27 cellular contexts compared by ENCODE assay signal in the genomic region with DNA sequence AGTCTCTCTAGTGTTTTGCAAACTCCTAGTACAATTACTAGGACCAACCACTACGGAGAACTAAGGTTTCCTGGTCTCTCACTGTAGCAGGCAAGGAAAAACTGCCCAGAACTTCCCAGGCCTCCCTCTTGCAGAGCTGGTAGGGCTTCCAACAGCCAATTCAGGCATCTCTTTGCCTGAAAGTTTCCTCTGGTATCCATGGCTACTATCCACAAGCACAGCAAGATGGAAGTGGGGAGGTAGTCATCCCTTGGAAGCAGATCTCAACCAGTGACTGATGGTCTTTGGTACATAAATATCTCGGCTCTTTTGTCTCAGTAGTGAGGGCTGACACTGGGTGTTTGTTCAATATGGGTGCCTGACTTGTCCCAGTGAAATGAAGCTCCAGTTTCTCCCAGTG.
"Had no signal": no experiment of that assay in that cellular context is flagged by ENCODE, and none has a peak within 500 bp of the region (broad histone marks: within the 10 kb centered on the region; RNA-seq: fewer than 3 reads in every experiment).

No MANE protein-coding gene starts in this region.

- H3K9me3 Mint-ChIP-seq: activated B cell treated with CpG ODN at 0.5 μM for 24 hours; activated T-cell treated with anti-CD3 and anti-CD28 coated beads, Interleukin-2, amount 50 U/mL, for 72 hours; brain; stimulated activated naive CD8-positive, alpha-beta T cell treated with anti-CD3 and anti-CD28 coated beads, Interleukin-15, amount 100 ng/mL, for 72 hours had no signal

- H3K4me1 ChIP-seq: colonic mucosa, right atrium auricular region, vagina had no signal

- H3K27ac Mint-ChIP-seq: activated B cell treated with CpG ODN at 0.5 μM for 24 hours; activated naive CD4-positive, alpha-beta T cell treated with anti-CD3 and anti-CD28 coated beads, Interleukin-2, amount 50 U/mL, for 72 hours; activated T-cell treated with anti-CD3 and anti-CD28 coated beads, Interleukin-2, amount 50 U/mL, for 72 hours; brain; naive thymus-derived CD8-positive, alpha-beta T cell; neural progenitor cell; stimulated activated memory B cell treated with anti-CD40 and anti-IgM and Interleukin-4, amounts not matched to agents 10 μg/mL and 1 μg/mL and 100 μg/mL, for 72 hours; stimulated activated naive CD8-positive, alpha-beta T cell treated with anti-CD3 and anti-CD28 coated beads, Interleukin-15, amount 100 ng/mL, for 72 hours; type B pancreatic cell had no signal

- H3K9me3 ChIP-seq: colonic mucosa, right atrium auricular region, vagina had no signal

- H3K4me1 Mint-ChIP-seq: activated B cell treated with CpG ODN at 0.5 μM for 24 hours; naive thymus-derived CD8-positive, alpha-beta T cell; stimulated activated memory B cell treated with anti-CD40 and anti-IgM and Interleukin-4, amounts not matched to agents 10 μg/mL and 1 μg/mL and 100 μg/mL, for 72 hours; stimulated activated naive CD8-positive, alpha-beta T cell treated with anti-CD3 and anti-CD28 coated beads, Interleukin-15, amount 100 ng/mL, for 72 hours had no signal

- FAIRE-seq: endometrium, frontal cortex, keratinocyte had no signal

- H3K4me3 Mint-ChIP-seq: activated B cell treated with CpG ODN at 0.5 μM for 24 hours; activated T-cell treated with anti-CD3 and anti-CD28 coated beads, Interleukin-2, amount 50 U/mL, for 72 hours; brain; naive thymus-derived CD8-positive, alpha-beta T cell; neural progenitor cell; stimulated activated memory B cell treated with anti-CD40 and anti-IgM and Interleukin-4, amounts not matched to agents 10 μg/mL and 1 μg/mL and 100 μg/mL, for 72 hours; stimulated activated naive CD8-positive, alpha-beta T cell treated with anti-CD3 and anti-CD28 coated beads, Interleukin-15, amount 100 ng/mL, for 72 hours; type B pancreatic cell had no signal

- H3K4me3 ChIP-seq: cardiac muscle cell, colonic mucosa, neural progenitor cell, right atrium auricular region, smooth muscle cell, vagina had no signal

- DNase-seq: activated B cell treated with CpG ODN at 0.5 μM for 24 hours; activated naive CD4-positive, alpha-beta T cell; activated T-cell treated with anti-CD3 and anti-CD28 coated beads for 4 hours; activated T-cell treated with anti-CD3 and anti-CD28 coated beads, Interleukin-2, amount 50 U/mL, for 72 hours; cerebellar nuclear complex; colonic mucosa; effector CD8-positive, alpha-beta T cell; left colon; midbrain; naive thymus-derived CD8-positive, alpha-beta T cell; stimulated activated CD4-positive, alpha-beta T cell treated with anti-CD3 and anti-CD28 coated beads, Interleukin-1b, Interleukin-23, amount 100 ng/mL, for 48 hours; stimulated activated CD4-positive, alpha-beta T cell treated with anti-CD3 and anti-CD28 coated beads, Interleukin-4, amount 100 ng/mL, for 4 hours; stimulated activated CD8-positive, alpha-beta memory T cell treated with anti-CD3 and anti-CD28 coated beads, Interleukin-4, amount 100 ng/mL, for 48 hours; stimulated activated naive CD8-positive, alpha-beta T cell treated with anti-CD3 and anti-CD28 coated beads, Interleukin-15, amount 100 ng/mL, for 72 hours; substantia nigra had no signal

- H3K36me3 Mint-ChIP-seq: activated naive CD4-positive, alpha-beta T cell treated with anti-CD3 and anti-CD28 coated beads, Interleukin-2, amount 50 U/mL, for 72 hours; brain; neural progenitor cell; stimulated activated memory B cell treated with anti-CD40 and anti-IgM and Interleukin-4, amounts not matched to agents 10 μg/mL and 1 μg/mL and 100 μg/mL, for 72 hours; type B pancreatic cell had no signal

- H3K27me3 Mint-ChIP-seq: brain had no signal

- ATAC-seq: activated naive CD4-positive, alpha-beta T cell treated with anti-CD3 and anti-CD28 coated beads, Interleukin-2, amount 50 U/mL, for 72 hours; activated T-cell treated with anti-CD3 and anti-CD28 coated beads, Interleukin-2, amount 50 U/mL, for 72 hours; left colon; naive thymus-derived CD8-positive, alpha-beta T cell; stimulated activated memory B cell treated with anti-CD40 and anti-IgM and Interleukin-4, amounts not matched to agents 10 μg/mL and 1 μg/mL and 100 μg/mL, for 72 hours; stimulated activated naive CD8-positive, alpha-beta T cell treated with anti-CD3 and anti-CD28 coated beads, Interleukin-15, amount 100 ng/mL, for 72 hours had no signal

- H3K36me3 ChIP-seq: cardiac muscle cell, colonic mucosa, neural progenitor cell, right atrium auricular region, vagina had no signal
